Comparison of ENCODE assay signal across 8 cellular contexts in the genomic region with DNA sequence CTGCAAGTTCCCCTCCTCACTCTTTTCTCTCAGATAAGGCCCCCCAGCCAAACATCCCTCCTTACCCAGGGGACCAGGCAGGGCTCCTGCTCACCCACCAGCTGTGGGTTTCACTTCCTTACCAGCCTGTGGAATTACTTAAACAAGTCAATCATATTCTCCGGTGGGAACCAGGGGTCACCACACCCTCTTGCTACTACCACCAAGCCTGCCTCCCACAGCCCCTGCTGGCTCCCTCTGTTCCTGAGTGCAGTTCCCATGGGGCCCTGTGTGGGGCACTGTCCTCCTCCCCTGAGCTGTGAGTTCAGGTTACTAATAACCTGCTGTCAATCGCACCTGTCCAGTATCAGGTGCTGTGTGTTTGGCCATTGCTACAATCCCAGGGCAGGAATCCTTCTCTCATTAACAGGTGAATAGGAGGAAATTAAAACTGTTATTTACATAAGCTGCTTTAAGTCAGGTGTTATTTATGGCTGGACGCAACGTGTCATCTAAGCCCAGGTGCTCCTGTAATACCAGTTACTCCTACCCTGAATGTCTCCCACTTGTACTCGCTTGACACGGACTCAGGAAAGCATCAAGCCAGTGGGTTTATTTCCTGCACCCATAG. TPM values are rescaled to one million over a fixed set of nuclear protein-coding genes. Genes with fewer than 3 reads are reported as not detected.
DNase-seq lines count a peak whose midpoint lies in the region; ATAC-seq, FAIRE-seq and TF ChIP-seq lines count a peak whose summit lies in the region.

No MANE protein-coding gene starts in this region.

- H3K9ac ChIP-seq in endothelial cell of umbilical vein (replicated peaks; ENCODE audit: extremely low read depth, insufficient read depth, low read length) = no peak overlapping the region

- BruUV-seq in A673 (replicated peaks; lab: Mats Ljungman, UMichigan) (no TSS peak), endothelial cell of umbilical vein (replicated peaks; lab: Mats Ljungman, UMichigan) (no TSS peak)

- CTCF ChIA-PET in A673 (lab: Charles Lee) = interaction anchor here (0.5 to 1.5 kb wide), 6 partner anchors 178 to 402 kb away, joined by 3 to 7 read pairs (median 4); a partner anchor contains a TSS
- CTCF ChIA-PET in endothelial cell of umbilical vein (lab: Charles Lee) = interaction anchor here (0.5 to 3.6 kb wide), 28 partner anchors 9 to 506 kb away, joined by 3 to 81 read pairs (median 5); a partner anchor contains a TSS

- no peak for TF ChIP-seq POLR2A in endothelial cell of umbilical vein (IDR thresholded peaks at IDR 0.05; ENCODE audit: low read depth, low read length)
- TF ChIP-seq POLR2A in GM12892 (IDR thresholded peaks at IDR 0.05; ENCODE audit: low read depth, low read length) = no peak

- H3K36me3 ChIP-seq in A673 (ENCODE audit: insufficient read depth, low read length, poor library complexity, severe bottlenecking) (no peaks in the 10 kb centered on the region), endothelial cell of umbilical vein (ENCODE audit: control insufficient read depth in 2 of 2, extremely low read depth in 1 of 2, insufficient read depth in 2 of 2, low read length in 2 of 2) (no peaks in the 10 kb centered on the region), neutrophil (no peaks in the 10 kb centered on the region)

- H3K4me3 ChIP-seq in A673 (ENCODE audit: low read depth, low read length, poor library complexity, severe bottlenecking) (no peak overlapping the region), endothelial cell of umbilical vein (replicated peaks in 1 of 3; ENCODE audit: insufficient read depth in 1 of 3, low read depth in 1 of 3, low read length in 3 of 3) (no peak overlapping the region), neutrophil (ENCODE audit: low read depth in 1 of 2, low read length in 1 of 2) (no peak overlapping the region)

- H3K27ac ChIP-seq in A673 (ENCODE audit: low read depth, low read length, poor library complexity, severe bottlenecking) (no peak overlapping the region), endothelial cell of umbilical vein (ENCODE audit: insufficient read depth, low read depth, low read length) (no peak overlapping the region), neutrophil (no peak overlapping the region)

- peak; percentile 52 for FAIRE-seq in endothelial cell of umbilical vein (lab: Jason Lieb, UNC)
- no peak for FAIRE-seq in GM12892 (lab: Jason Lieb, UNC)

- no peak overlapping the region for H3K4me2 ChIP-seq in endothelial cell of umbilical vein (ENCODE audit: insufficient read depth, low read length)

- H3K4me1 ChIP-seq in A673 (ENCODE audit: insufficient read depth, low read length, poor library complexity, severe bottlenecking) = no peaks in the 10 kb centered on the region
- H3K4me1 ChIP-seq in endothelial cell of umbilical vein (ENCODE audit: control insufficient read depth, extremely low read depth, insufficient read depth, low read length) = no peaks in the 10 kb centered on the region
- no peaks in the 10 kb centered on the region for H3K4me1 ChIP-seq in neutrophil (ENCODE audit: control insufficient read depth in 1 of 2, insufficient read depth in 1 of 2, low read depth in 1 of 2, low read length in 1 of 2)

- TF ChIP-seq CTCF in A673 (conservative IDR thresholded peaks at IDR 0.05; ENCODE audit: low read depth, low read length) (peak; percentile 96), endothelial cell of umbilical vein (IDR thresholded peaks at IDR 0.05; ENCODE audit: extremely low read depth in 1 of 2, insufficient read depth in 1 of 2, low read depth in 1 of 2, low read length in 2 of 2) (peak; percentile 86), neutrophil (IDR thresholded peaks at IDR 0.05) (peak; percentile 65)

- H3K9me1 ChIP-seq in endothelial cell of umbilical vein (replicated peaks; ENCODE audit: control insufficient read depth, extremely low read depth, insufficient read depth, low read length) = no peaks in the 10 kb centered on the region

- ATAC-seq in GM18499 (IDR thresholded peaks at IDR 0.05; ENCODE audit: insufficient read depth, unreplicated experiment) (peak; percentile 66), HG02798 (IDR thresholded peaks at IDR 0.05; ENCODE audit: poor library complexity, unreplicated experiment) (peak; percentile 86)

- no peaks in the 10 kb centered on the region for H4K20me1 ChIP-seq in endothelial cell of umbilical vein (replicated peaks; ENCODE audit: control insufficient read depth, extremely low read depth, insufficient read depth, low read length)

- dilution Hi-C loops in endothelial cell of umbilical vein (cut with MboI; ENCODE audit: extremely low pct_ligation_motif_present, low sequenced_read_pairs) = no loop called here

- DNase-seq in A673 (ENCODE audit: low spot score) (peak; percentile 58), NCI-H1436 (lab: John Stamatoyannopoulos, UW) (peak; percentile 92), UCSD-AML1 (lab: John Stamatoyannopoulos, UW; ENCODE audit: unreplicated experiment) (peak; percentile 42), endothelial cell of umbilical vein (ENCODE audit: low read depth, low spot score) (peak; percentile 54), GM12892 (ENCODE audit: insufficient read length) (no peak)

- H3K9me3 ChIP-seq in A673 (ENCODE audit: low read depth, low read length, poor library complexity, severe bottlenecking) (no peaks in the 10 kb centered on the region), endothelial cell of umbilical vein (replicated peaks; ENCODE audit: control insufficient read depth, insufficient read depth, low read length) (no peaks in the 10 kb centered on the region), neutrophil (no peaks in the 10 kb centered on the region)

- no peaks in the 10 kb centered on the region for H3K27me3 ChIP-seq in A673 (replicated peaks; ENCODE audit: insufficient read depth, low read depth, low read length, poor library complexity)
- H3K27me3 ChIP-seq in endothelial cell of umbilical vein (ENCODE audit: control insufficient read depth in 2 of 2, insufficient read depth in 2 of 2, low read length in 2 of 2) = no peaks in the 10 kb centered on the region
- H3K27me3 ChIP-seq in neutrophil = peaks cover 7% of the 10 kb centered on the region

- no peaks in the 10 kb centered on the region for H3K79me2 ChIP-seq in endothelial cell of umbilical vein (ENCODE audit: control insufficient read depth, insufficient read depth, low read length)

- intact Hi-C loops in A673 (cut with micrococcal nuclease; ENCODE audit: unreplicated experiment) = no loop called here
- intact Hi-C loops in endothelial cell of umbilical vein (cut with micrococcal nuclease) = loop anchor here (1.0 to 5.0 kb wide), 2 partner anchors 171 to 291 kb away; a partner anchor contains a TSS

- POLR2A ChIA-PET in A673 (lab: Charles Lee; ENCODE audit: low non-redundant PET) (no interaction called here), endothelial cell of umbilical vein (lab: Charles Lee) (no interaction called here)

- H2AFZ ChIP-seq in endothelial cell of umbilical vein (ENCODE audit: low read depth, low read length) = no peak overlapping the region

TF ChIP-seq in endothelial cell of umbilical vein, 7 proteins besides CTCF, POLR2A, EP300 and RAD21:
- TF ChIP-seq JUN (IDR thresholded peaks at IDR 0.05; ENCODE audit: borderline replicate concordance, insufficient read depth, insufficient read length, low read depth) = no peak
- TF ChIP-seq GATA2 (IDR thresholded peaks at IDR 0.05; ENCODE audit: insufficient read depth, insufficient read length, low read depth, low read length) = no peak
- no peak for TF ChIP-seq EZH2 (IDR thresholded peaks at IDR 0.05; ENCODE audit: borderline replicate concordance, low read depth, low read length, severe bottlenecking)
- TF ChIP-seq POLR2AphosphoS5 (IDR thresholded peaks at IDR 0.05; ENCODE audit: insufficient read depth, low read depth, low read length) = no peak
- no peak for TF ChIP-seq FOS (IDR thresholded peaks at IDR 0.05; ENCODE audit: borderline replicate concordance, insufficient read depth, low read length)
- TF ChIP-seq MYC (IDR thresholded peaks at IDR 0.05; ENCODE audit: low read depth, low read length) = no peak
- TF ChIP-seq, protein P1, sequence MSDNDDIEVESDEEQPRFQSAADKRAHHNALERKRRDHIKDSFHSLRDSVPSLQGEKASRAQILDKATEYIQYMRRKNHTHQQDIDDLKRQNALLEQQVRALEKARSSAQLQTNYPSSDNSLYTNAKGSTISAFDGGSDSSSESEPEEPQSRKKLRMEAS (IDR thresholded peaks at IDR 0.05; ENCODE audit: insufficient read depth, insufficient read length) = no peak

RNA-seq across cellular contexts. Expression of a gene that starts 53.1 kb away (rescaled TPM):
- 147 and 174 TPM in 2 replicates for total RNA-seq in A673 (2021)
- total RNA-seq in endothelial cell of umbilical vein = 107 and 119 TPM in 2 replicates
- polyA plus RNA-seq in endothelial cell of umbilical vein = 49.9 and 53.9 TPM in 2 replicates
- 31.6 and 32.5 TPM in 2 replicates for polyA plus RNA-seq in endothelial cell of umbilical vein (2011; cell fraction: cytosol; rRNA removed)
- polyA plus RNA-seq in endothelial cell of umbilical vein (2011; cell fraction: nucleus; rRNA removed) = 61.2 and 66.7 TPM in 2 replicates
- polyA plus RNA-seq in endothelial cell of umbilical vein (2012) = 28.3 and 55.2 TPM in 2 replicates
- polyA minus RNA-seq in endothelial cell of umbilical vein = 83.4 and 86.8 TPM in 2 replicates
- polyA minus RNA-seq in endothelial cell of umbilical vein (2011; cell fraction: cytosol; rRNA and poly(A)+ RNA removed) = 25.3 TPM
- 53.2 and 76.4 TPM in 2 replicates for polyA minus RNA-seq in endothelial cell of umbilical vein (2011; cell fraction: nucleus; rRNA and poly(A)+ RNA removed)
- 45.5 TPM for polyA plus RNA-seq in GM12892 (2012; ENCODE audit: missing spikeins)
